Comparison of ENCODE assay signal across 8 cellular contexts in genomic region chr14:61462566-61463195, GRCh38.
DNase-seq lines count a peak whose midpoint lies in the region; ATAC-seq and TF ChIP-seq lines count a peak whose summit lies in the region.

No MANE protein-coding gene starts in this region.

- peaks cover 66% of the 10 kb centered on the region for H3K36me3 Mint-ChIP-seq in activated CD4-positive, alpha-beta memory T cell treated with anti-CD3 and anti-CD28 coated beads for 36 hours
- peaks cover 81% of the 10 kb centered on the region for H3K36me3 Mint-ChIP-seq in activated CD4-positive, alpha-beta memory T cell treated with anti-CD3 and anti-CD28 coated beads, Interleukin-2, amount 10 ng/mL, durations not matched to agents 7 days and 5 days (ENCODE audit: low read depth)

- no peak overlapping the region for H3K4me3 ChIP-seq in epithelial cell of esophagus (ENCODE audit: low read length)

- peaks cover 6% of the 10 kb centered on the region for H3K9me3 Mint-ChIP-seq in activated CD4-positive, alpha-beta memory T cell treated with anti-CD3 and anti-CD28 coated beads for 36 hours
- H3K9me3 Mint-ChIP-seq in activated CD4-positive, alpha-beta memory T cell treated with anti-CD3 and anti-CD28 coated beads, Interleukin-2, amount 10 ng/mL, durations not matched to agents 7 days and 5 days: peaks cover 4% of the 10 kb centered on the region

- DNase-seq in activated CD4-positive, alpha-beta memory T cell treated with anti-CD3 and anti-CD28 coated beads for 36 hours: no peak
- DNase-seq in activated CD4-positive, alpha-beta memory T cell treated with anti-CD3 and anti-CD28 coated beads, Interleukin-2, amount 10 ng/mL, durations not matched to agents 7 days and 5 days: no peak
- peak; percentile 85 for DNase-seq in RPMI7951 (ENCODE audit: low read depth)
- peak; percentile 77 for DNase-seq in epithelial cell of esophagus (ENCODE audit: low read depth)
- DNase-seq in retina: peak; percentile 50
- no peak for DNase-seq in NK-92 (lab: John Stamatoyannopoulos, UW; ENCODE audit: unreplicated experiment)

- peak overlapping the region; percentile 44 for H3K27ac Mint-ChIP-seq in activated CD4-positive, alpha-beta memory T cell treated with anti-CD3 and anti-CD28 coated beads for 36 hours
- no peak overlapping the region for H3K27ac Mint-ChIP-seq in activated CD4-positive, alpha-beta memory T cell treated with anti-CD3 and anti-CD28 coated beads, Interleukin-2, amount 10 ng/mL, durations not matched to agents 7 days and 5 days

- CTCF ChIA-PET in activated CD4-positive, alpha-beta memory T cell treated with anti-CD3 and anti-CD28 coated beads for 36 hours (lab: Charles Lee): interaction anchor here (0.6 to 5.0 kb wide), 9 partner anchors 7 to 378 kb away, joined by 3 to 70 read pairs (median 3); no protein-coding TSS in a partner anchor
- CTCF ChIA-PET in activated CD4-positive, alpha-beta memory T cell treated with anti-CD3 and anti-CD28 coated beads, Interleukin-2, amount 10 ng/mL, durations not matched to agents 7 days and 5 days (lab: Charles Lee): interaction anchor here (1.4 to 2.2 kb wide), 4 partner anchors 27 to 375 kb away, joined by 3 to 6 read pairs (median 4); no protein-coding TSS in a partner anchor

- POLR2A ChIA-PET in activated CD4-positive, alpha-beta memory T cell treated with anti-CD3 and anti-CD28 coated beads for 36 hours (lab: Charles Lee): no interaction called here
- POLR2A ChIA-PET in activated CD4-positive, alpha-beta memory T cell treated with anti-CD3 and anti-CD28 coated beads, Interleukin-2, amount 10 ng/mL, durations not matched to agents 7 days and 5 days (lab: Charles Lee): no interaction called here

- no peaks in the 10 kb centered on the region for H3K27me3 Mint-ChIP-seq in activated CD4-positive, alpha-beta memory T cell treated with anti-CD3 and anti-CD28 coated beads for 36 hours
- H3K27me3 Mint-ChIP-seq in activated CD4-positive, alpha-beta memory T cell treated with anti-CD3 and anti-CD28 coated beads, Interleukin-2, amount 10 ng/mL, durations not matched to agents 7 days and 5 days: no peaks in the 10 kb centered on the region

- no peak overlapping the region for H3K4me3 Mint-ChIP-seq in activated CD4-positive, alpha-beta memory T cell treated with anti-CD3 and anti-CD28 coated beads for 36 hours
- H3K4me3 Mint-ChIP-seq in activated CD4-positive, alpha-beta memory T cell treated with anti-CD3 and anti-CD28 coated beads, Interleukin-2, amount 10 ng/mL, durations not matched to agents 7 days and 5 days: no peak overlapping the region

- intact Hi-C loops in activated CD4-positive, alpha-beta memory T cell treated with anti-CD3 and anti-CD28 coated beads for 36 hours (cut with micrococcal nuclease): loop anchor here (5.0 kb wide), 2 partner anchors 430 to 665 kb away; no protein-coding TSS in a partner anchor

- H3K4me1 Mint-ChIP-seq in activated CD4-positive, alpha-beta memory T cell treated with anti-CD3 and anti-CD28 coated beads for 36 hours (ENCODE audit: low read depth): peaks cover 60% of the 10 kb centered on the region
- peaks cover 51% of the 10 kb centered on the region for H3K4me1 Mint-ChIP-seq in activated CD4-positive, alpha-beta memory T cell treated with anti-CD3 and anti-CD28 coated beads, Interleukin-2, amount 10 ng/mL, durations not matched to agents 7 days and 5 days

- TF ChIP-seq CTCF in epithelial cell of esophagus (IDR thresholded peaks at IDR 0.05; ENCODE audit: insufficient read depth, low read depth, low read length, missing control alignments): no peak

- ATAC-seq in HG03095 (IDR thresholded peaks at IDR 0.05; ENCODE audit: unreplicated experiment) (no peak), HG02571 (IDR thresholded peaks at IDR 0.05; ENCODE audit: unreplicated experiment) (no peak)

Comparison
In these comparisons a context has a peak if more than half of its experiments do, and no peak if none do; other contexts are left out.
1. DNase-seq: peak in RPMI7951 (single experiment), epithelial cell of esophagus (single experiment) and retina (single experiment); none in activated CD4-positive, alpha-beta memory T cell treated with anti-CD3 and anti-CD28 coated beads for 36 hours (single experiment), activated CD4-positive, alpha-beta memory T cell treated with anti-CD3 and anti-CD28 coated beads, Interleukin-2, amount 10 ng/mL, durations not matched to agents 7 days and 5 days (single experiment) and NK-92 (single experiment).